In genomic region chr9:12819436-12820185, GRCh38 we compare ENCODE assay signal across 8 cellular contexts. TPM values are rescaled to one million over a fixed set of nuclear protein-coding genes. Genes with fewer than 3 reads are reported as not detected.
A peak's percentile ranks its signal among the peaks of the same experiment; 100 is the strongest.
DNase-seq lines count a peak whose midpoint lies in the region; FAIRE-seq and TF ChIP-seq lines count a peak whose summit lies in the region.

No MANE protein-coding gene starts in this region.

- TF ChIP-seq CTCF in HFF-Myc (IDR thresholded peaks at IDR 0.05; ENCODE audit: low read depth, low read length, missing control alignments) = peak; percentile 44
- TF ChIP-seq CTCF in RWPE1 (conservative IDR thresholded peaks at IDR 0.05; ENCODE audit: low read depth) = peak; percentile 41
- peak; percentile 37 to 57 (median 49) for TF ChIP-seq CTCF in keratinocyte (optimal IDR thresholded peaks at IDR 0.05 in 1 of 3, IDR thresholded peaks at IDR 0.05 in 1 of 3, conservative IDR thresholded peaks at IDR 0.05 in 1 of 3; ENCODE audit: extremely low read depth in 1 of 3, insufficient read depth in 2 of 3, low read length in 3 of 3)

- H3K4me1 ChIP-seq in keratinocyte (ENCODE audit: control insufficient read depth, extremely low read depth, insufficient read depth, low read length) = peaks cover 20% of the 10 kb centered on the region

- H3K9ac ChIP-seq in keratinocyte (ENCODE audit: control insufficient read depth, extremely low read depth, insufficient read depth, low read length) = no peak overlapping the region

- no peaks in the 10 kb centered on the region for H3K9me1 ChIP-seq in keratinocyte (ENCODE audit: control insufficient read depth, extremely low read depth, insufficient read depth, low read length)

- H3K9me3 ChIP-seq in keratinocyte (ENCODE audit: control insufficient read depth, low read depth, low read length) = no peaks in the 10 kb centered on the region

- dilution Hi-C loops in keratinocyte (cut with MboI; ENCODE audit: extremely low pct_ligation_motif_present, low sequenced_read_pairs) = no loop called here

- H4K20me1 ChIP-seq in keratinocyte (ENCODE audit: control insufficient read depth, extremely low read depth, insufficient read depth, low read length) = no peaks in the 10 kb centered on the region

- no peaks in the 10 kb centered on the region for H3K79me2 ChIP-seq in keratinocyte (ENCODE audit: control insufficient read depth, insufficient read depth, low read length)

- H3K27ac ChIP-seq in RWPE1 (no peak overlapping the region), keratinocyte (ENCODE audit: control insufficient read depth, insufficient read depth, low read length) (no peak overlapping the region), caudate nucleus (ENCODE audit: low read depth, low read length) (no peak overlapping the region)

- POLR2A ChIA-PET in RWPE1 (lab: Yijun Ruan, JAX; ENCODE audit: low non-redundant PET) = no interaction called here

- no peaks in the 10 kb centered on the region for H3K27me3 ChIP-seq in keratinocyte (ENCODE audit: control insufficient read depth, extremely low read depth, insufficient read depth, low read length)

- DNase-seq in EH (ENCODE audit: low read depth) = peak; percentile 32
- DNase-seq in HFF-Myc (ENCODE audit: extremely low read depth, low read depth) = no peak
- no peak for DNase-seq in RWPE1 (ENCODE audit: low spot score)
- DNase-seq in keratinocyte (ENCODE audit: low read depth, low spot score) = no peak
- no peak for DNase-seq in middle frontal gyrus (ENCODE audit: extremely low spot score, low spot score)
- no peak for DNase-seq in cerebellar nuclear complex (lab: John Stamatoyannopoulos, UW)
- DNase-seq in T1000 (lab: John Stamatoyannopoulos, UW) = no peak
- no peak for DNase-seq in caudate nucleus (lab: John Stamatoyannopoulos, UW)

- no peak for FAIRE-seq in keratinocyte (lab: Jason Lieb, UNC)

- H3K4me3 ChIP-seq in HFF-Myc (replicated peaks; ENCODE audit: low read depth, low read length) (no peak overlapping the region), keratinocyte (ENCODE audit: control insufficient read depth in 2 of 3, extremely low read depth in 1 of 3, insufficient read depth in 2 of 3, low read depth in 1 of 3, low read length in 3 of 3) (no peak overlapping the region)

- H3K36me3 ChIP-seq in keratinocyte (ENCODE audit: control insufficient read depth in 2 of 2, extremely low read depth in 1 of 2, insufficient read depth in 2 of 2, low read length in 2 of 2) = no peaks in the 10 kb centered on the region

- CTCF ChIA-PET in RWPE1 (lab: Yijun Ruan, JAX) = interaction anchor here (0.6 kb wide), 1 partner anchor 100 kb away, joined by 3 read pairs; no protein-coding TSS in a partner anchor

- H2AFZ ChIP-seq in keratinocyte (ENCODE audit: control insufficient read depth, low read length) = no peak overlapping the region

- no peak overlapping the region for H3K4me2 ChIP-seq in keratinocyte (ENCODE audit: control insufficient read depth, extremely low read depth, insufficient read depth, low read depth, low read length)

RNA-seq across cellular contexts. Expression of gene LURAP1L, which starts 44.8 kb away (rescaled TPM):
- 11.9 to 42.7 TPM (median 25.0 TPM) in 3 replicates for polyA plus RNA-seq in keratinocyte
- polyA plus RNA-seq in keratinocyte (2011; ENCODE audit: low read depth) = 34.2 TPM
- polyA plus RNA-seq in keratinocyte (2011; cell fraction: cytosol; rRNA removed) = 17.4 and 18.7 TPM in 2 replicates
- 52.9 and 62.6 TPM in 2 replicates for polyA plus RNA-seq in keratinocyte (2011; cell fraction: nucleus; rRNA removed)
- polyA plus RNA-seq in keratinocyte (2012; ENCODE audit: low replicate concordance) = 8.0 and 35.9 TPM in 2 replicates
- polyA minus RNA-seq in keratinocyte = 9.9 to 62.2 TPM (median 26.1 TPM) in 3 replicates
- polyA minus RNA-seq in keratinocyte (2011; cell fraction: cytosol; rRNA and poly(A)+ RNA removed) = 20.3 TPM
- polyA minus RNA-seq in keratinocyte (2011; cell fraction: nucleus; rRNA and poly(A)+ RNA removed) = 37.4 and 60.2 TPM in 2 replicates
